1 cellular context compared by ENCODE assay signal in genomic region chr14:104752735-104753527, GRCh38.
TF ChIP-seq lines count a peak whose summit lies in the region.

TSS of gene SIVA1 (plus strand) at chr14:104753147. CDS start at chr14:104753202, 55 bp downstream.

TF ChIP-seq in HepG2, 621 proteins besides CTCF, POLR2A, EP300 and RAD21 (continued from another document and continues in another):
- TF ChIP-seq ZXDC (CRISPR knock-in tag; IDR thresholded peaks at IDR 0.05): peak; percentile 89; the same call in 1 of the 2 replicates
- TF ChIP-seq ERF (CRISPR knock-in tag; IDR thresholded peaks at IDR 0.05): peak; percentile 75
- TF ChIP-seq ZNF724P (CRISPR knock-in tag; IDR thresholded peaks at IDR 0.05; ENCODE audit: borderline replicate concordance): 0 out of 2 replicates have a peak, but pooled peaks have one; percentile 50
- TF ChIP-seq KDM2A (CRISPR knock-in tag; IDR thresholded peaks at IDR 0.05; ENCODE audit: borderline replicate concordance, low read depth): peak; percentile 100
- peak; percentile 76; the same call in 1 of the 2 replicates for TF ChIP-seq MXD4 (CRISPR knock-in tag; IDR thresholded peaks at IDR 0.05)
- TF ChIP-seq GZF1 (CRISPR knock-in tag; IDR thresholded peaks at IDR 0.05): no peak
- no peak for TF ChIP-seq FOXO4 (CRISPR knock-in tag; conservative IDR thresholded peaks at IDR 0.05)
- TF ChIP-seq KLF11 (CRISPR knock-in tag; IDR thresholded peaks at IDR 0.05): peak; percentile 19; the same call in 1 of the 2 replicates
- TF ChIP-seq CCDC6 (CRISPR knock-in tag; IDR thresholded peaks at IDR 0.05): peak; percentile 95; the same call in 1 of the 2 replicates
- TF ChIP-seq PAXIP1 (CRISPR knock-in tag; conservative IDR thresholded peaks at IDR 0.05): peak; percentile 53; the same call in 1 of the 2 replicates
- TF ChIP-seq KLF6 (CRISPR knock-in tag; IDR thresholded peaks at IDR 0.05): peak; percentile 69; the same call in 1 of the 2 replicates
- no peak for TF ChIP-seq TRIM24 (CRISPR knock-in tag; IDR thresholded peaks at IDR 0.05)
- TF ChIP-seq HNF1B (CRISPR knock-in tag; IDR thresholded peaks at IDR 0.05): peak; percentile 62; the same call in 1 of the 2 replicates
- TF ChIP-seq PLSCR1 (CRISPR knock-in tag; IDR thresholded peaks at IDR 0.05; ENCODE audit: borderline replicate concordance): no peak
- no peak for TF ChIP-seq AKNA (CRISPR knock-in tag; IDR thresholded peaks at IDR 0.05; ENCODE audit: borderline replicate concordance)
- TF ChIP-seq AKAP8 (CRISPR knock-in tag; IDR thresholded peaks at IDR 0.05): peak; percentile 86; the same call in 1 of the 2 replicates
- peak; percentile 79; the same call in 1 of the 2 replicates for TF ChIP-seq ETS1 (CRISPR knock-in tag; IDR thresholded peaks at IDR 0.05)
- TF ChIP-seq AFF4 (CRISPR knock-in tag; IDR thresholded peaks at IDR 0.05): no peak
- TF ChIP-seq TMF1 (CRISPR knock-in tag; IDR thresholded peaks at IDR 0.05; ENCODE audit: low read depth): no peak; the same call in 1 of the 2 replicates
- no peak for TF ChIP-seq ZNF720 (CRISPR knock-in tag; IDR thresholded peaks at IDR 0.05)
- 0 out of 2 replicates have a peak, but pooled peaks have one; percentile 28 for TF ChIP-seq ZNF264 (CRISPR knock-in tag; IDR thresholded peaks at IDR 0.05)
- TF ChIP-seq ZBTB46 (CRISPR knock-in tag; IDR thresholded peaks at IDR 0.05; ENCODE audit: borderline replicate concordance): 0 out of 2 replicates have a peak, but pooled peaks have one; percentile 79
- peak; percentile 22; the same call in 1 of the 2 replicates for TF ChIP-seq ZNF614 (CRISPR knock-in tag; IDR thresholded peaks at IDR 0.05; ENCODE audit: borderline replicate concordance)
- TF ChIP-seq MNT (IDR thresholded peaks at IDR 0.05): peak; percentile 19; the same call in 1 of the 2 replicates
- TF ChIP-seq ATF3 (CRISPR knock-in tag; IDR thresholded peaks at IDR 0.05): peak; percentile 27; the same call in 1 of the 2 replicates
